ENCODE assay signal across 8 cellular contexts in genomic region chr5:172983542-172984243, GRCh38. TPM values are rescaled to one million over a fixed set of nuclear protein-coding genes. Genes with fewer than 3 reads are reported as not detected.
DNase-seq lines count a peak whose midpoint lies in the region; ATAC-seq lines count a peak whose summit lies in the region.

TSS of gene ATP6V0E1 (plus strand) at chr5:172983771. CDS start at chr5:172983861, 90 bp downstream.

- H3K27me3 ChIP-seq in GM23248 (replicated peaks; ENCODE audit: insufficient read depth) = no peaks in the 10 kb centered on the region

- H3K36me3 ChIP-seq in GM23248 (ENCODE audit: low read depth) = no peaks in the 10 kb centered on the region

- peak within 1 kb of the TSS; percentile 96 to 99 (median 98) for H3K4me3 Mint-ChIP-seq in naive B cell
- H3K4me3 Mint-ChIP-seq in stimulated activated memory B cell treated with anti-CD40 and anti-IgM and Interleukin-4, amounts not matched to agents 10 μg/mL and 1 μg/mL and 100 μg/mL, for 72 hours = peak within 1 kb of the TSS; percentile 93

- WGBS in GM23248 (ENCODE audit: low coverage in 1 of 2, low lambda C conversion rate in 2 of 2, missing lambda C conversion rate in 2 of 2), 2 experiments = 1 to 2% methylated on average over 32 to 46 of the region's 49 CpGs

- no peaks in the 10 kb centered on the region for H3K9me2 ChIP-seq in GM23248 (ENCODE audit: insufficient read depth)

- peak within 1 kb of the TSS; percentile 86 for H3K4me2 ChIP-seq in GM23248 (ENCODE audit: unreplicated experiment)

- H3K9me3 ChIP-seq in GM23248 (ENCODE audit: low read depth) = no peaks in the 10 kb centered on the region

- peaks cover 12% of the 10 kb centered on the region for H3K4me1 ChIP-seq in GM23248 (ENCODE audit: insufficient read depth)

- in situ Hi-C loops in GM23248 (cut with MboI) = loop anchor here (10.0 to 25.0 kb wide), 2 partner anchors 161 to 304 kb away; partner anchors contain the start of gene BNIP1

- no peaks in the 10 kb centered on the region for H4K20me1 ChIP-seq in GM23248 (ENCODE audit: insufficient read depth)

- H2AFZ ChIP-seq in GM23248 = peak within 1 kb of the TSS; percentile 78

- H3K9ac ChIP-seq in GM23248 = peak within 1 kb of the TSS; percentile 97

- H3K36me3 Mint-ChIP-seq in naive B cell = no peaks in the 10 kb centered on the region
- H3K36me3 Mint-ChIP-seq in stimulated activated memory B cell treated with anti-CD40 and anti-IgM and Interleukin-4, amounts not matched to agents 10 μg/mL and 1 μg/mL and 100 μg/mL, for 72 hours = peaks cover 23% of the 10 kb centered on the region

- H3K4me1 Mint-ChIP-seq in naive B cell = peaks cover 27 to 53% (median 36%) of the 10 kb centered on the region in 3 donors
- peaks cover 27% of the 10 kb centered on the region for H3K4me1 Mint-ChIP-seq in stimulated activated memory B cell treated with anti-CD40 and anti-IgM and Interleukin-4, amounts not matched to agents 10 μg/mL and 1 μg/mL and 100 μg/mL, for 72 hours

- peaks cover 4% of the 10 kb centered on the region for H3F3A ChIP-seq in GM23248 (ENCODE audit: insufficient read depth)

- no peaks in the 10 kb centered on the region for H3K27me3 Mint-ChIP-seq in naive B cell
- no peaks in the 10 kb centered on the region for H3K27me3 Mint-ChIP-seq in stimulated activated memory B cell treated with anti-CD40 and anti-IgM and Interleukin-4, amounts not matched to agents 10 μg/mL and 1 μg/mL and 100 μg/mL, for 72 hours

- H3K9me3 Mint-ChIP-seq in naive B cell = no peaks in the 10 kb centered on the region
- no peaks in the 10 kb centered on the region for H3K9me3 Mint-ChIP-seq in stimulated activated memory B cell treated with anti-CD40 and anti-IgM and Interleukin-4, amounts not matched to agents 10 μg/mL and 1 μg/mL and 100 μg/mL, for 72 hours

- DNase-seq in Daoy (ENCODE audit: low read depth) (peak; percentile 98), GM23248 (peak; percentile 98), Kasumi-1 (lab: John Stamatoyannopoulos, UW) (peak; percentile 91), RPMI8226 (peak; percentile 95), fibroblast of gingiva (ENCODE audit: low read depth) (peak; percentile 92), naive B cell (peak; percentile 95)
- peak; percentile 89 to 90 for DNase-seq in activated T-helper 1 cell treated with anti-CD3 and anti-CD28 coated beads, Interleukin-2, amount 50 U/mL, for 16 hours (ENCODE audit: low read depth in 1 of 2, low spot score in 1 of 2)

- peak within 1 kb of the TSS; percentile 86 for H3K4me3 ChIP-seq in GM23248

- peak; percentile 88 to 89 for ATAC-seq in naive B cell (ENCODE audit: low read depth in 2 of 2)
- ATAC-seq in stimulated activated memory B cell treated with anti-CD40 and anti-IgM and Interleukin-4, amounts not matched to agents 10 μg/mL and 1 μg/mL and 100 μg/mL, for 72 hours = peak; percentile 98

- peak within 1 kb of the TSS; percentile 97 to 100 (median 98) for H3K27ac Mint-ChIP-seq in naive B cell
- H3K27ac Mint-ChIP-seq in stimulated activated memory B cell treated with anti-CD40 and anti-IgM and Interleukin-4, amounts not matched to agents 10 μg/mL and 1 μg/mL and 100 μg/mL, for 72 hours = peak within 1 kb of the TSS; percentile 92

- H3K79me2 ChIP-seq in GM23248 (ENCODE audit: insufficient read depth) = peaks cover 49% of the 10 kb centered on the region

- H3K27ac ChIP-seq in GM23248 = peak within 1 kb of the TSS; percentile 92

RNA-seq across cellular contexts. Expression of gene ATP6V0E1, which starts in this region (rescaled TPM):
- 166 and 186 TPM in 2 replicates for total RNA-seq in Daoy (2014; rRNA removed; shearing (Covaris generic))
- 175 and 204 TPM in 2 replicates for total RNA-seq in GM23248 (2014; rRNA removed; shearing (Covaris generic))
- polyA plus RNA-seq in GM23248 (2016; fragmentation: Nextera tagmentation; extraction: Ambion mirVana) (675 and 702 TPM in 2 replicates), naive B cell (ENCODE audit: low read depth in 6 of 6) (100 to 1,000 TPM; 386 to 553 (median 418) TPM)

Comparison
In these comparisons a context has a peak if more than half of its experiments do, and no peak if none do; other contexts are left out.
1. Peak in every context shown above with its lines: DNase-seq, ATAC-seq, H3K4me3 ChIP-seq and H3K27ac ChIP-seq.